Comparison of ENCODE assay signal across 1 cellular context in the genomic region with DNA sequence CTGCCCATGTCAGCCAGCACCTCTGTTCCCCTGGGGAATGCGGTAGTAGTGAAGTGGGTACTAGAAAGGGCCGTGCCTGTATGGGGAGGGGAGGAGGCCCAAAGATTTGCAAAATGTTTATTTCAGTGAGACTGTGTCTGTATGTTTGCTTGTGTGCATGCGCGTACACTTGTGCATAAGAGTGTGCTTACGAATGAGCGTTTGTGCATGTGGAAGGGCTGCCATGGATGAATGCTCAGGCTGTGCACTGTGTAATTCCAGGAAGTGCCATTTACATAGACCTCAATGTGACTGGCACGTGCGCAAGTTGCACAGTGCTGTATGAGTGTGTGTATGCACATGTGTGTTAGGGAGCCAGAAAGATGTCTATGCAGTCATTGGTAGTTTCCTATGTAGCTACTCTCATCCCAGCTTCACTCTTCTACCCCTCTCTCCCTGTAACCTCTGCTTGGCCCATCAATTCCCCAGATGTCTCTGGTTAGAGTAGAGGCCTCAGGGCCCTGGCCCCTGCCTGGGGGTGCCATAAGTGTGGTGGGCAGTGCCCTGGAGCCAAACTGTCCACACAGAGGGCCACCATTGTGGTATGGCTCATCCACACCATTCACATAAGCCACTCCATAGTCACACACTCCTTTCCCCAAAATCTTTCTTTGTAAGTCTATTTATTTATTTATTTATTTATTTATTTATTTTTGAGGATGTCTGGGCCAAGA.
TF ChIP-seq lines count a peak whose summit lies in the region.

No MANE protein-coding gene starts in this region.

TF ChIP-seq in GM12878, 131 proteins besides CTCF, POLR2A, EP300 and RAD21 (continued from another document):
- TF ChIP-seq ZNF687 (IDR thresholded peaks at IDR 0.05) (peak; percentile 44; the same call in 1 of the 2 replicates), CHD4 (IDR thresholded peaks at IDR 0.05) (no peak), SIN3A (IDR thresholded peaks at IDR 0.05; ENCODE audit: low read depth, low read length) (no peak), NR2C2 (IDR thresholded peaks at IDR 0.05; ENCODE audit: borderline replicate concordance, control insufficient read depth, insufficient read length, low read depth) (no peak), CBFB (IDR thresholded peaks at IDR 0.05; ENCODE audit: low read depth) (no peak), ZBTB40 (IDR thresholded peaks at IDR 0.05; ENCODE audit: borderline replicate concordance) (no peak), E2F8 (IDR thresholded peaks at IDR 0.05; ENCODE audit: low read depth, partially characterized antibody) (no peak), SUZ12 (IDR thresholded peaks at IDR 0.05; ENCODE audit: unreplicated experiment) (no peak), RUNX3 (IDR thresholded peaks at IDR 0.05; ENCODE audit: low read length) (no peak), BACH1 (IDR thresholded peaks at IDR 0.05; ENCODE audit: borderline replicate concordance) (no peak), MEF2B (IDR thresholded peaks at IDR 0.05; ENCODE audit: partially characterized antibody, poor library complexity, severe bottlenecking) (peak; percentile 84), PAX8 (IDR thresholded peaks at IDR 0.05) (no peak), RBBP5 (conservative IDR thresholded peaks at IDR 0.05) (no peak), ZNF384 (IDR thresholded peaks at IDR 0.05; ENCODE audit: borderline replicate concordance, low read depth, low read length) (no peak), RELB (IDR thresholded peaks at IDR 0.05; ENCODE audit: low read depth) (peak; percentile 9; the same call in 1 of the 2 replicates), FOXK2 (IDR thresholded peaks at IDR 0.05) (no peak), SIX5 (IDR thresholded peaks at IDR 0.05; ENCODE audit: low read depth, low read length, severe bottlenecking) (no peak), CREB1 (IDR thresholded peaks at IDR 0.05; ENCODE audit: low read depth) (no peak)
- TF ChIP-seq, protein P1, sequence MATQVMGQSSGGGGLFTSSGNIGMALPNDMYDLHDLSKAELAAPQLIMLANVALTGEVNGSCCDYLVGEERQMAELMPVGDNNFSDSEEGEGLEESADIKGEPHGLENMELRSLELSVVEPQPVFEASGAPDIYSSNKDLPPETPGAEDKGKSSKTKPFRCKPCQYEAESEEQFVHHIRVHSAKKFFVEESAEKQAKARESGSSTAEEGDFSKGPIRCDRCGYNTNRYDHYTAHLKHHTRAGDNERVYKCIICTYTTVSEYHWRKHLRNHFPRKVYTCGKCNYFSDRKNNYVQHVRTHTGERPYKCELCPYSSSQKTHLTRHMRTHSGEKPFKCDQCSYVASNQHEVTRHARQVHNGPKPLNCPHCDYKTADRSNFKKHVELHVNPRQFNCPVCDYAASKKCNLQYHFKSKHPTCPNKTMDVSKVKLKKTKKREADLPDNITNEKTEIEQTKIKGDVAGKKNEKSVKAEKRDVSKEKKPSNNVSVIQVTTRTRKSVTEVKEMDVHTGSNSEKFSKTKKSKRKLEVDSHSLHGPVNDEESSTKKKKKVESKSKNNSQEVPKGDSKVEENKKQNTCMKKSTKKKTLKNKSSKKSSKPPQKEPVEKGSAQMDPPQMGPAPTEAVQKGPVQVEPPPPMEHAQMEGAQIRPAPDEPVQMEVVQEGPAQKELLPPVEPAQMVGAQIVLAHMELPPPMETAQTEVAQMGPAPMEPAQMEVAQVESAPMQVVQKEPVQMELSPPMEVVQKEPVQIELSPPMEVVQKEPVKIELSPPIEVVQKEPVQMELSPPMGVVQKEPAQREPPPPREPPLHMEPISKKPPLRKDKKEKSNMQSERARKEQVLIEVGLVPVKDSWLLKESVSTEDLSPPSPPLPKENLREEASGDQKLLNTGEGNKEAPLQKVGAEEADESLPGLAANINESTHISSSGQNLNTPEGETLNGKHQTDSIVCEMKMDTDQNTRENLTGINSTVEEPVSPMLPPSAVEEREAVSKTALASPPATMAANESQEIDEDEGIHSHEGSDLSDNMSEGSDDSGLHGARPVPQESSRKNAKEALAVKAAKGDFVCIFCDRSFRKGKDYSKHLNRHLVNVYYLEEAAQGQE (IDR thresholded peaks at IDR 0.05; ENCODE audit: low read depth, low read length): no peak
- TF ChIP-seq, protein P2, sequence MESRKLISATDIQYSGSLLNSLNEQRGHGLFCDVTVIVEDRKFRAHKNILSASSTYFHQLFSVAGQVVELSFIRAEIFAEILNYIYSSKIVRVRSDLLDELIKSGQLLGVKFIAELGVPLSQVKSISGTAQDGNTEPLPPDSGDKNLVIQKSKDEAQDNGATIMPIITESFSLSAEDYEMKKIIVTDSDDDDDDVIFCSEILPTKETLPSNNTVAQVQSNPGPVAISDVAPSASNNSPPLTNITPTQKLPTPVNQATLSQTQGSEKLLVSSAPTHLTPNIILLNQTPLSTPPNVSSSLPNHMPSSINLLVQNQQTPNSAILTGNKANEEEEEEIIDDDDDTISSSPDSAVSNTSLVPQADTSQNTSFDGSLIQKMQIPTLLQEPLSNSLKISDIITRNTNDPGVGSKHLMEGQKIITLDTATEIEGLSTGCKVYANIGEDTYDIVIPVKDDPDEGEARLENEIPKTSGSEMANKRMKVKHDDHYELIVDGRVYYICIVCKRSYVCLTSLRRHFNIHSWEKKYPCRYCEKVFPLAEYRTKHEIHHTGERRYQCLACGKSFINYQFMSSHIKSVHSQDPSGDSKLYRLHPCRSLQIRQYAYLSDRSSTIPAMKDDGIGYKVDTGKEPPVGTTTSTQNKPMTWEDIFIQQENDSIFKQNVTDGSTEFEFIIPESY (IDR thresholded peaks at IDR 0.05): no peak
- TF ChIP-seq, protein P3, sequence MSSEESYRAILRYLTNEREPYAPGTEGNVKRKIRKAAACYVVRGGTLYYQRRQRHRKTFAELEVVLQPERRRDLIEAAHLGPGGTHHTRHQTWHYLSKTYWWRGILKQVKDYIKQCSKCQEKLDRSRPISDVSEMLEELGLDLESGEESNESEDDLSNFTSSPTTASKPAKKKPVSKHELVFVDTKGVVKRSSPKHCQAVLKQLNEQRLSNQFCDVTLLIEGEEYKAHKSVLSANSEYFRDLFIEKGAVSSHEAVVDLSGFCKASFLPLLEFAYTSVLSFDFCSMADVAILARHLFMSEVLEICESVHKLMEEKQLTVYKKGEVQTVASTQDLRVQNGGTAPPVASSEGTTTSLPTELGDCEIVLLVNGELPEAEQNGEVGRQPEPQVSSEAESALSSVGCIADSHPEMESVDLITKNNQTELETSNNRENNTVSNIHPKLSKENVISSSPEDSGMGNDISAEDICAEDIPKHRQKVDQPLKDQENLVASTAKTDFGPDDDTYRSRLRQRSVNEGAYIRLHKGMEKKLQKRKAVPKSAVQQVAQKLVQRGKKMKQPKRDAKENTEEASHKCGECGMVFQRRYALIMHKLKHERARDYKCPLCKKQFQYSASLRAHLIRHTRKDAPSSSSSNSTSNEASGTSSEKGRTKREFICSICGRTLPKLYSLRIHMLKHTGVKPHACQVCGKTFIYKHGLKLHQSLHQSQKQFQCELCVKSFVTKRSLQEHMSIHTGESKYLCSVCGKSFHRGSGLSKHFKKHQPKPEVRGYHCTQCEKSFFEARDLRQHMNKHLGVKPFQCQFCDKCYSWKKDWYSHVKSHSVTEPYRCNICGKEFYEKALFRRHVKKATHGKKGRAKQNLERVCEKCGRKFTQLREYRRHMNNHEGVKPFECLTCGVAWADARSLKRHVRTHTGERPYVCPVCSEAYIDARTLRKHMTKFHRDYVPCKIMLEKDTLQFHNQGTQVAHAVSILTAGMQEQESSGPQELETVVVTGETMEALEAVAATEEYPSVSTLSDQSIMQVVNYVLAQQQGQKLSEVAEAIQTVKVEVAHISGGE (CRISPR knock-in tag; IDR thresholded peaks at IDR 0.05): no peak
- TF ChIP-seq, protein P4, sequence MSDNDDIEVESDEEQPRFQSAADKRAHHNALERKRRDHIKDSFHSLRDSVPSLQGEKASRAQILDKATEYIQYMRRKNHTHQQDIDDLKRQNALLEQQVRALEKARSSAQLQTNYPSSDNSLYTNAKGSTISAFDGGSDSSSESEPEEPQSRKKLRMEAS (IDR thresholded peaks at IDR 0.05; ENCODE audit: low read depth, low read length): 0 out of 2 replicates have a peak, but pooled peaks have one; percentile 21
